8 cellular contexts compared by ENCODE assay signal in the genomic region with DNA sequence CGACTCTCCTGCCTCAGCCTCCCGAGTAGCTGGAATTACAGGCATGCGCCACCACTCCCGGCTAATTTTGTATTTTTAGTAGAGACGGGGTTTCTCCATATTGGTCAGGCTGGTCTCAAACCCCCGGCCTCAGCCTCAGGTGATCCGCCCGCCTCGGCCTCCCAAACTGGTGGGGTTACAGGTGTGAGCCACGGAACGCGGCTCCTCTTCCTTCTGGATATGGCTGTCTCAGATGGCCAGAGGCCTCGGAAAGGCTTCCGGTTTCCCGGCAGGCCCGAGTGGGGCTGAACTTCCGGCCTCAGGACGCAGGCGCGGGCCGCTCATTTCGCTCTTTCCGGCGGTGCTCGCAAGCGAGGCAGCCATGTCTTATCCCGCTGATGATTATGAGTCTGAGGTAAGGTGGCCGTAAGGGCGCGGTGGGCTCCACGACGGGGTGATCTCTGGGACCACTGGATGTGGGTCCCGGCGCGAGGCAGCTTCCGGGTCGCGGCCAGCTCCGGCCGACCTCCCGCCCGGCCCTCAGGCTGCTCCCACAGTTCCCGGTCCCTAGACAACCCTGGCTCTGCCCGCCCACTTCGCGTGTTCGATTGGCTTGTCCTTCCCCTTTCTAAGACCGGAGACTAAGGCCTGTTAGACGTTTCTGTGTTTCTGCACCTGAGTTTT. TPM values are rescaled to one million over a fixed set of nuclear protein-coding genes. Genes with fewer than 3 reads are reported as not detected.
A peak's percentile ranks its signal among the peaks of the same experiment; 100 is the strongest.
DNase-seq lines count a peak whose midpoint lies in the region; ATAC-seq and TF ChIP-seq lines count a peak whose summit lies in the region.

Gene EIF3L (plus strand): TSS at position 331 of the 663 bp plus-strand sequence. CDS start 31 bp downstream, at position 362.

- H3K27ac ChIP-seq in ovary (peak within 1 kb of the TSS; percentile 47 to 66), thymus (ENCODE audit: low read depth) (peak within 1 kb of the TSS; percentile 90)

- H3K4me1 ChIP-seq in ovary (ENCODE audit: insufficient read depth) (peaks cover 5% of the 10 kb centered on the region), thymus (ENCODE audit: control insufficient read depth, insufficient read depth, low read length) (peaks cover 11% of the 10 kb centered on the region)

- whole genome bisulfite sequencing in ovary, 3 donors = 1% methylated on average over 49 of the region's 49 CpGs
- under 1% methylated on average over 49 of the region's 49 CpGs for WGBS in thymus

- DNase-seq in GDM1 (lab: John Stamatoyannopoulos, UW) (peak; percentile 82), HEK293T (ENCODE audit: extremely low spot score) (peak; percentile 97), NCI-H1092 (lab: John Stamatoyannopoulos, UW) (peak; percentile 83), SW 1271 (lab: John Stamatoyannopoulos, UW) (peak; percentile 29 to 84), Right ventricle myocardium inferior (ENCODE audit: missing footprints) (peak; percentile 94), ovary (peak; percentile 85 to 92 (median 87))
- DNase-seq in activated naive CD8-positive, alpha-beta T cell treated with anti-CD3 and anti-CD28 coated beads, Interleukin-2, amount 50 U/mL, for 16 hours (ENCODE audit: low read depth, low spot score) = peak; percentile 76

- CTCF ChIA-PET in HEK293T (lab: Yijun Ruan, JAX) = interaction anchor here (1.2 kb wide), 1 partner anchor 14 kb away, joined by 3 read pairs; no protein-coding TSS in a partner anchor

- ATAC-seq in Right ventricle myocardium inferior = peak; percentile 89

- H3K36me3 ChIP-seq in ovary = no peaks in the 10 kb centered on the region
- peaks cover 20% of the 10 kb centered on the region for H3K36me3 ChIP-seq in thymus (ENCODE audit: control insufficient read depth, insufficient read depth)

- peak within 1 kb of the TSS; percentile 59 for H3K4me3 ChIP-seq in ovary
- peak within 1 kb of the TSS; percentile 98 for H3K4me3 ChIP-seq in thymus (ENCODE audit: low read length)

- TF ChIP-seq CTCF in ovary (IDR thresholded peaks at IDR 0.05) = no peak

- peak; percentile 86 for TF ChIP-seq POLR2A in ovary (IDR thresholded peaks at IDR 0.05)

- peak; percentile 14 for TF ChIP-seq EP300 in ovary (IDR thresholded peaks at IDR 0.05)

- POLR2A ChIA-PET in HEK293T (lab: Yijun Ruan, JAX) = interaction anchor here (0.6 to 2.7 kb wide), 3 partner anchors 31 to 46 kb away, joined by 3 to 8 read pairs (median 3); no protein-coding TSS in a partner anchor

- intact Hi-C loops in Right ventricle myocardium inferior (cut with DNase I) = no loop called here
- intact Hi-C loops in ovary (cut with DNase I) = loop anchor here in 1 of 4 donors (10.0 kb wide), 1 partner anchor 356 kb away; the partner anchor contains the start of gene MAFF

- no peaks in the 10 kb centered on the region for H3K27me3 ChIP-seq in ovary
- no peaks in the 10 kb centered on the region for H3K27me3 ChIP-seq in thymus (ENCODE audit: control insufficient read depth, insufficient read depth)

- H3K9me3 ChIP-seq in ovary = no peaks in the 10 kb centered on the region
- H3K9me3 ChIP-seq in thymus (ENCODE audit: control insufficient read depth) = no peaks in the 10 kb centered on the region

TF ChIP-seq in HEK293T, 16 proteins besides CTCF, POLR2A, EP300 and RAD21:
- TF ChIP-seq L3MBTL2 (conservative IDR thresholded peaks at IDR 0.05) (peak; percentile 79), CTBP1 (IDR thresholded peaks at IDR 0.05; ENCODE audit: borderline replicate concordance) (no peak), FOXM1 (IDR thresholded peaks at IDR 0.05; ENCODE audit: borderline replicate concordance) (no peak), ELF4 (IDR thresholded peaks at IDR 0.05) (peak; percentile 89)

RNA-seq across cellular contexts. Expression of gene EIF3L, which starts in this region (rescaled TPM):
- total RNA-seq in Right ventricle myocardium inferior (385 TPM), ovary (1,000 to 10,000 TPM in 2 of 7 donors, 100 to 1,000 TPM in 5; 534 to 1,344 (median 896) TPM)
- polyA plus RNA-seq in ovary (1,000 to 10,000 TPM in 1 of 2 donors, 100 to 1,000 TPM in 1; 725 to 1,289 TPM), thymus (302 TPM)

Comparison
In these comparisons a context has a peak if more than half of its experiments do, and no peak if none do; other contexts are left out.
1. Peak in every context shown above with its lines: DNase-seq, ATAC-seq, H3K4me3 ChIP-seq and H3K27ac ChIP-seq.